ENCODE assay signal across 10 cellular contexts in genomic region chr4:101135371-101136010, GRCh38.
A peak's percentile ranks its signal among the peaks of the same experiment; 100 is the strongest.
DNase-seq lines count a peak whose midpoint lies in the region; ATAC-seq and TF ChIP-seq lines count a peak whose summit lies in the region.
"Had no signal": no experiment of that assay in that cellular context is flagged by ENCODE, and none has a peak within 500 bp of the region (broad histone marks: within the 10 kb centered on the region; RNA-seq: fewer than 3 reads in every experiment).

No MANE protein-coding gene starts in this region.

- H3K79me2 ChIP-seq in OCI-LY1 (ENCODE audit: insufficient read depth, low read length) = 0 out of 2 replicates have a peak, but pooled peaks cover 4% of the 10 kb centered on the region
- H3K79me2 ChIP-seq in osteoblast (ENCODE audit: insufficient read depth, low read length) = peaks cover 43% of the 10 kb centered on the region

- intact Hi-C loops in activated CD4-positive, alpha-beta T cell treated with anti-CD3 and anti-CD28 coated beads, Interleukin-2, amount 10 ng/mL, durations not matched to agents 24 days and 14 days (cut with micrococcal nuclease) = no loop called here

- peak; percentile 62 for ATAC-seq in HG02610 (IDR thresholded peaks at IDR 0.05; ENCODE audit: unreplicated experiment)
- ATAC-seq: K562 had no signal

- H4K20me1 ChIP-seq in OCI-LY1 (ENCODE audit: insufficient read depth, low read length) (no peaks in the 10 kb centered on the region), osteoblast (ENCODE audit: insufficient read depth, low read length) (peaks cover 2% of the 10 kb centered on the region)

- H3K27ac ChIP-seq in OCI-LY1 (ENCODE audit: low read depth, low read length, poor library complexity, severe bottlenecking) = peak overlapping the region; percentile 62
- H3K27ac ChIP-seq in osteoblast (ENCODE audit: low read depth, low read length) = no peak overlapping the region
- H3K27ac ChIP-seq: RWPE1 had no signal

- H2AFZ ChIP-seq in OCI-LY1 (ENCODE audit: low read length) (no peak overlapping the region), osteoblast (ENCODE audit: low read length) (no peak overlapping the region)

- H3K27me3 ChIP-seq in OCI-LY1 (ENCODE audit: insufficient read depth, low read length) (no peaks in the 10 kb centered on the region), osteoblast (ENCODE audit: insufficient read depth, low read length) (no peaks in the 10 kb centered on the region)

- H3K4me3 Mint-ChIP-seq in activated CD4-positive, alpha-beta T cell treated with anti-CD3 and anti-CD28 coated beads, Interleukin-2, amount 10 ng/mL, durations not matched to agents 24 days and 14 days = peak overlapping the region; percentile 18

- no peak; the same call in 1 of the 2 replicates for TF ChIP-seq CTCF in OCI-LY1 (IDR thresholded peaks at IDR 0.05; ENCODE audit: low read length)
- TF ChIP-seq CTCF in osteoblast (IDR thresholded peaks at IDR 0.05; ENCODE audit: extremely low read depth, low read depth, low read length) = no peak

- peak overlapping the region; percentile 43 for H3K4me2 ChIP-seq in OCI-LY1 (ENCODE audit: low read length)
- H3K4me2 ChIP-seq in osteoblast (ENCODE audit: insufficient read depth, low read length) = peak overlapping the region; percentile 66

- peak overlapping the region; percentile 1; the same call in 1 of the 2 replicates for H3K9ac ChIP-seq in OCI-LY1 (ENCODE audit: low read length)

- H3K9me3 Mint-ChIP-seq in activated CD4-positive, alpha-beta T cell treated with anti-CD3 and anti-CD28 coated beads, Interleukin-2, amount 10 ng/mL, durations not matched to agents 24 days and 14 days = peaks cover 15% of the 10 kb centered on the region

- no peaks in the 10 kb centered on the region for H3F3A ChIP-seq in OCI-LY1 (ENCODE audit: insufficient read depth, low read length)

- no peak overlapping the region for H3K27ac Mint-ChIP-seq in activated CD4-positive, alpha-beta T cell treated with anti-CD3 and anti-CD28 coated beads, Interleukin-2, amount 10 ng/mL, durations not matched to agents 24 days and 14 days

- H3K9me3 ChIP-seq in OCI-LY1 (ENCODE audit: low read length) (no peaks in the 10 kb centered on the region), osteoblast (ENCODE audit: low read depth, low read length) (no peaks in the 10 kb centered on the region)

- no peaks in the 10 kb centered on the region for H3K36me3 Mint-ChIP-seq in activated CD4-positive, alpha-beta T cell treated with anti-CD3 and anti-CD28 coated beads, Interleukin-2, amount 10 ng/mL, durations not matched to agents 24 days and 14 days (ENCODE audit: low read depth)

- no peaks in the 10 kb centered on the region for H3K36me3 ChIP-seq in OCI-LY1 (ENCODE audit: insufficient read depth, low read length)
- H3K36me3 ChIP-seq in osteoblast (ENCODE audit: insufficient read depth, low read length) = no peaks in the 10 kb centered on the region

- H3K4me3 ChIP-seq in OCI-LY1 (ENCODE audit: low read depth, low read length, poor library complexity, severe bottlenecking) (peak overlapping the region; percentile 26), osteoblast (ENCODE audit: insufficient read depth, low read length) (peak overlapping the region; percentile 34)
- H3K4me3 ChIP-seq: K562 had no signal

- peaks cover 49% of the 10 kb centered on the region for H3K4me1 ChIP-seq in OCI-LY1 (ENCODE audit: insufficient read depth, low read length, severe bottlenecking)
- H3K4me1 ChIP-seq in osteoblast (ENCODE audit: insufficient read depth, low read length) = peaks cover 9% of the 10 kb centered on the region

- no peaks in the 10 kb centered on the region for H3K27me3 Mint-ChIP-seq in activated CD4-positive, alpha-beta T cell treated with anti-CD3 and anti-CD28 coated beads, Interleukin-2, amount 10 ng/mL, durations not matched to agents 24 days and 14 days

- no peak for DNase-seq in activated CD4-positive, alpha-beta T cell treated with anti-CD3 and anti-CD28 coated beads, Interleukin-2, amount 10 ng/mL, durations not matched to agents 24 days and 14 days
- no peak for DNase-seq in activated CD4-positive, alpha-beta T cell treated with anti-CD3 and anti-CD28 coated beads for 4 hours
- DNase-seq in osteoblast (ENCODE audit: insufficient read length, low spot score, missing footprints) = no peak
- DNase-seq in HuH-7 (ENCODE audit: low spot score) = no peak
- DNase-seq in stimulated activated CD4-positive, alpha-beta T cell treated with anti-CD3 and anti-CD28 coated beads, Interleukin-4, amount 100 ng/mL, for 24 hours = no peak
- no peak for DNase-seq in NCI-H2171 treated with DMSO at 0.1 percent for 48 hours (lab: John Stamatoyannopoulos, UW)

- H3K4me1 Mint-ChIP-seq in activated CD4-positive, alpha-beta T cell treated with anti-CD3 and anti-CD28 coated beads, Interleukin-2, amount 10 ng/mL, durations not matched to agents 24 days and 14 days = peaks cover 6% of the 10 kb centered on the region

- H3K9me2 ChIP-seq in OCI-LY1 (ENCODE audit: low read depth, low read length) = no peaks in the 10 kb centered on the region
